ENCODE assay signal across 1 cellular context in genomic region chr1:154276797-154277196, GRCh38.
TF ChIP-seq lines count a peak whose summit lies in the region.

No MANE protein-coding gene starts in this region.

TF ChIP-seq in GM12878, 131 proteins besides CTCF, POLR2A, EP300 and RAD21:
- TF ChIP-seq EED (IDR thresholded peaks at IDR 0.05; ENCODE audit: low read depth) (no peak), SRF (IDR thresholded peaks at IDR 0.05; ENCODE audit: low read depth in 2 of 2, low read length in 2 of 2) (no peak), ASH2L (IDR thresholded peaks at IDR 0.05; ENCODE audit: borderline replicate concordance, low read depth) (no peak), SMAD1 (IDR thresholded peaks at IDR 0.05; ENCODE audit: low read depth, partially characterized antibody) (no peak), DPF2 (IDR thresholded peaks at IDR 0.05) (no peak), POLR2AphosphoS5 (IDR thresholded peaks at IDR 0.05; ENCODE audit: low read length) (no peak), PAX5 (IDR thresholded peaks at IDR 0.05; ENCODE audit: borderline replicate concordance, low read depth, low read length) (no peak), EGR1 (IDR thresholded peaks at IDR 0.05; ENCODE audit: borderline replicate concordance in 1 of 2, low read depth in 2 of 2, low read length in 2 of 2) (no peak), RB1 (IDR thresholded peaks at IDR 0.05; ENCODE audit: borderline replicate concordance) (no peak), PML (IDR thresholded peaks at IDR 0.05; ENCODE audit: low read length) (no peak), ZNF24 (IDR thresholded peaks at IDR 0.05) (no peak), ZNF622 (IDR thresholded peaks at IDR 0.05) (no peak), HDAC2 (IDR thresholded peaks at IDR 0.05) (no peak), POLR2AphosphoS2 (IDR thresholded peaks at IDR 0.05; ENCODE audit: low read depth, low read length) (no peak), GATAD2B (conservative IDR thresholded peaks at IDR 0.05; ENCODE audit: low read depth) (no peak)
